ENCODE assay signal across 18 cellular contexts in the genomic region with DNA sequence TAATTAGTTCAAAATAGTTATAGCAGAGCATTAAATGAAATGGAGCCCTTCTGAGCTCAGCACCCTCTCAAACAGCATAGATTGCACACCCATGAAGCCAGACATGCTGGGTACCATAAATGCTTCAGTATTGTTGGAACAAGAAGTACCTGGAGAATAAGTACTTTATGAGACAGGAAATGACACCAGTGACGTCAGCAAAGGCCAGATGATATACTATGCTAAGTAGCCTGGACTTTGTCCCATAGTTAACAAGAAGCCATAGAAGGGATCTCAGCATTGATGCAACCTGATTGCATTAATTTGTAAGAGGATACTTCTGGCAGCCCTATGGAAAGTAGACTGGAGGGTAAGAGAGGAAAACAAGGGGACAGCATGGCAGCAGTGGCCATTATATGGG.
"Had no signal": no experiment of that assay in that cellular context is flagged by ENCODE, and none has a peak within 500 bp of the region (broad histone marks: within the 10 kb centered on the region; RNA-seq: fewer than 3 reads in every experiment).

No MANE protein-coding gene starts in this region.

- H3K9me3 ChIP-seq: body of pancreas, esophagus squamous epithelium, thoracic aorta had no signal

- H3K36me3 ChIP-seq: esophagus squamous epithelium, thoracic aorta had no signal

- H3K4me3 ChIP-seq: body of pancreas, esophagus squamous epithelium, thoracic aorta had no signal

- DNase-seq: activated CD4-positive, alpha-beta T cell treated with anti-CD3 and anti-CD28 coated beads for 48 hours; activated CD8-positive, alpha-beta memory T cell treated with anti-CD3 and anti-CD28 coated beads, Interleukin-2, amount 50 U/mL, for 4 hours; activated CD8-positive, alpha-beta T cell treated with anti-CD3 and anti-CD28 coated beads, Interleukin-2, amount 10 ng/mL, durations not matched to agents 7 days and 5 days; activated gamma-delta T cell; activated T-cell treated with anti-CD3 and anti-CD28 coated beads, Interleukin-2, amount 50 U/mL, for 72 hours; amygdala; body of pancreas; caudate nucleus; esophagus squamous epithelium; foreskin melanocyte; head of caudate nucleus; immature natural killer cell; T-helper 2 cell had no signal

- ATAC-seq: activated CD8-positive, alpha-beta T cell treated with anti-CD3 and anti-CD28 coated beads, Interleukin-2, amount 10 ng/mL, durations not matched to agents 7 days and 5 days; activated naive CD4-positive, alpha-beta T cell treated with anti-CD3 and anti-CD28 coated beads, Interleukin-2, amount 50 U/mL, for 72 hours; activated T-cell treated with anti-CD3 and anti-CD28 coated beads, Interleukin-2, amount 50 U/mL, for 72 hours; body of pancreas; stimulated activated effector memory CD8-positive, alpha-beta T cell treated with anti-CD3 and anti-CD28 coated beads, Interleukin-12 subunit alpha, Interleukin-12 subunit beta, amount 100 ng/mL, for 72 hours; WTC11 had no signal

- H3K27me3 ChIP-seq: body of pancreas, esophagus squamous epithelium had no signal

- H3K27ac ChIP-seq: body of pancreas, esophagus squamous epithelium, thoracic aorta had no signal

- FAIRE-seq: colon had no signal

- H3K4me1 ChIP-seq: body of pancreas, esophagus squamous epithelium had no signal
